In genomic region chr6:5302220-5302946, GRCh38 we compare ENCODE assay signal across 1 cellular context.
A peak's percentile ranks its signal among the peaks of the same experiment; 100 is the strongest.
TF ChIP-seq lines count a peak whose summit lies in the region.

No MANE protein-coding gene starts in this region.

TF ChIP-seq in K562, 482 proteins besides CTCF, POLR2A, EP300 and RAD21 (continued from another document and continues in another):
- TF ChIP-seq RERE (CRISPR knock-in tag; IDR thresholded peaks at IDR 0.05; ENCODE audit: borderline replicate concordance), result no peak
- TF ChIP-seq JUNB (CRISPR knock-in tag; conservative IDR thresholded peaks at IDR 0.05), result no peak
- TF ChIP-seq KLF16 (IDR thresholded peaks at IDR 0.05), result no peak
- no peak for TF ChIP-seq PCBP2 (IDR thresholded peaks at IDR 0.05; ENCODE audit: low read depth, low read length, poor library complexity, severe bottlenecking)
- no peak for TF ChIP-seq NR2C1 (IDR thresholded peaks at IDR 0.05)
- TF ChIP-seq NR2C1 (tag; IDR thresholded peaks at IDR 0.05), result peak; percentile 61
- no peak for TF ChIP-seq TSC22D4 (tag; IDR thresholded peaks at IDR 0.05)
- TF ChIP-seq MITF (IDR thresholded peaks at IDR 0.05), result no peak
- 0 out of 2 replicates have a peak, but pooled peaks have one; percentile 34 for TF ChIP-seq ATF4 (CRISPR knock-in tag; IDR thresholded peaks at IDR 0.05)
- no peak for TF ChIP-seq SRSF3 (IDR thresholded peaks at IDR 0.05; ENCODE audit: insufficient read depth, low read length)
- TF ChIP-seq CREB3 (tag; conservative IDR thresholded peaks at IDR 0.05; ENCODE audit: low read depth), result peak; percentile 78
- TF ChIP-seq ZNF668 (CRISPR knock-in tag; IDR thresholded peaks at IDR 0.05), result no peak
- no peak for TF ChIP-seq ZNF253 (CRISPR knock-in tag; conservative IDR thresholded peaks at IDR 0.05)
- peak; percentile 54 for TF ChIP-seq GATA2 (CRISPR knock-in tag; IDR thresholded peaks at IDR 0.05)
- TF ChIP-seq IFI16 (CRISPR knock-in tag; IDR thresholded peaks at IDR 0.05), result no peak
- TF ChIP-seq HCFC1 (IDR thresholded peaks at IDR 0.05; ENCODE audit: low read depth, low read length), result no peak
- TF ChIP-seq KDM4B (IDR thresholded peaks at IDR 0.05; ENCODE audit: borderline replicate concordance in 2 of 2, low read depth in 1 of 2), result no peak
- TF ChIP-seq ZNF23 (CRISPR knock-in tag; IDR thresholded peaks at IDR 0.05), result no peak
- no peak for TF ChIP-seq TAF1 (IDR thresholded peaks at IDR 0.05; ENCODE audit: control insufficient read depth, extremely low read depth, insufficient read depth, low read length, severe bottlenecking)
- TF ChIP-seq KLF13 (tag; IDR thresholded peaks at IDR 0.05; ENCODE audit: borderline replicate concordance, low read depth), result no peak; the same call in 1 of the 2 replicates
- no peak for TF ChIP-seq BMI1 (IDR thresholded peaks at IDR 0.05; ENCODE audit: low read length)
- TF ChIP-seq ARID3B (CRISPR knock-in tag; IDR thresholded peaks at IDR 0.05; ENCODE audit: borderline replicate concordance), result no peak
- TF ChIP-seq HDAC1 (IDR thresholded peaks at IDR 0.05), result peak in 1 of 2 experiments; percentile 67; a peak in 1 of 4 replicates
- TF ChIP-seq CREBBP (IDR thresholded peaks at IDR 0.05; ENCODE audit: low read depth, low read length), result no peak
- no peak for TF ChIP-seq SP1 (CRISPR knock-in tag; IDR thresholded peaks at IDR 0.05)
- TF ChIP-seq, protein P1, sequence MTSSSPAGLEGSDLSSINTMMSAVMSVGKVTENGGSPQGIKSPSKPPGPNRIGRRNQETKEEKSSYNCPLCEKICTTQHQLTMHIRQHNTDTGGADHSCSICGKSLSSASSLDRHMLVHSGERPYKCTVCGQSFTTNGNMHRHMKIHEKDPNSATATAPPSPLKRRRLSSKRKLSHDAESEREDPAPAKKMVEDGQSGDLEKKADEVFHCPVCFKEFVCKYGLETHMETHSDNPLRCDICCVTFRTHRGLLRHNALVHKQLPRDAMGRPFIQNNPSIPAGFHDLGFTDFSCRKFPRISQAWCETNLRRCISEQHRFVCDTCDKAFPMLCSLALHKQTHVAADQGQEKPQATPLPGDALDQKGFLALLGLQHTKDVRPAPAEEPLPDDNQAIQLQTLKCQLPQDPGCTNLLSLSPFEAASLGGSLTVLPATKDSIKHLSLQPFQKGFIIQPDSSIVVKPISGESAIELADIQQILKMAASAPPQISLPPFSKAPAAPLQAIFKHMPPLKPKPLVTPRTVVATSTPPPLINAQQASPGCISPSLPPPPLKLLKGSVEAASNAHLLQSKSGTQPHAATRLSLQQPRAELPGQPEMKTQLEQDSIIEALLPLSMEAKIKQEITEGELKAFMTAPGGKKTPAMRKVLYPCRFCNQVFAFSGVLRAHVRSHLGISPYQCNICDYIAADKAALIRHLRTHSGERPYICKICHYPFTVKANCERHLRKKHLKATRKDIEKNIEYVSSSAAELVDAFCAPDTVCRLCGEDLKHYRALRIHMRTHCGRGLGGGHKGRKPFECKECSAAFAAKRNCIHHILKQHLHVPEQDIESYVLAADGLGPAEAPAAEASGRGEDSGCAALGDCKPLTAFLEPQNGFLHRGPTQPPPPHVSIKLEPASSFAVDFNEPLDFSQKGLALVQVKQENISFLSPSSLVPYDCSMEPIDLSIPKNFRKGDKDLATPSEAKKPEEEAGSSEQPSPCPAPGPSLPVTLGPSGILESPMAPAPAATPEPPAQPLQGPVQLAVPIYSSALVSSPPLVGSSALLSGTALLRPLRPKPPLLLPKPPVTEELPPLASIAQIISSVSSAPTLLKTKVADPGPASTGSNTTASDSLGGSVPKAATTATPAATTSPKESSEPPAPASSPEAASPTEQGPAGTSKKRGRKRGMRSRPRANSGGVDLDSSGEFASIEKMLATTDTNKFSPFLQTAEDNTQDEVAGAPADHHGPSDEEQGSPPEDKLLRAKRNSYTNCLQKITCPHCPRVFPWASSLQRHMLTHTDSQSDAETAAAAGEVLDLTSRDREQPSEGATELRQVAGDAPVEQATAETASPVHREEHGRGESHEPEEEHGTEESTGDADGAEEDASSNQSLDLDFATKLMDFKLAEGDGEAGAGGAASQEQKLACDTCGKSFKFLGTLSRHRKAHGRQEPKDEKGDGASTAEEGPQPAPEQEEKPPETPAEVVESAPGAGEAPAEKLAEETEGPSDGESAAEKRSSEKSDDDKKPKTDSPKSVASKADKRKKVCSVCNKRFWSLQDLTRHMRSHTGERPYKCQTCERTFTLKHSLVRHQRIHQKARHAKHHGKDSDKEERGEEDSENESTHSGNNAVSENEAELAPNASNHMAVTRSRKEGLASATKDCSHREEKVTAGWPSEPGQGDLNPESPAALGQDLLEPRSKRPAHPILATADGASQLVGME (CRISPR knock-in tag; IDR thresholded peaks at IDR 0.05), result no peak
- no peak for TF ChIP-seq CHCHD3 (CRISPR knock-in tag; IDR thresholded peaks at IDR 0.05)
- TF ChIP-seq TEAD1 (CRISPR knock-in tag; IDR thresholded peaks at IDR 0.05), result peak in 1 of 2 experiments; percentile 66; a peak in 1 of 4 replicates
- TF ChIP-seq ZNF76 (CRISPR knock-in tag; IDR thresholded peaks at IDR 0.05; ENCODE audit: borderline replicate concordance), result no peak
- no peak for TF ChIP-seq ZNF431 (CRISPR knock-in tag; IDR thresholded peaks at IDR 0.05)
- 0 out of 2 replicates have a peak, but pooled peaks have one; percentile 8 for TF ChIP-seq NKRF (IDR thresholded peaks at IDR 0.05; ENCODE audit: borderline replicate concordance)
- no peak for TF ChIP-seq ZNF507 (tag; conservative IDR thresholded peaks at IDR 0.05)
- no peak for TF ChIP-seq CBX1 (IDR thresholded peaks at IDR 0.05; ENCODE audit: low read depth)
- TF ChIP-seq SLC30A9 (CRISPR knock-in tag; IDR thresholded peaks at IDR 0.05), result no peak
- no peak for TF ChIP-seq PHB2 (IDR thresholded peaks at IDR 0.05; ENCODE audit: low read depth)
- TF ChIP-seq, protein P2, sequence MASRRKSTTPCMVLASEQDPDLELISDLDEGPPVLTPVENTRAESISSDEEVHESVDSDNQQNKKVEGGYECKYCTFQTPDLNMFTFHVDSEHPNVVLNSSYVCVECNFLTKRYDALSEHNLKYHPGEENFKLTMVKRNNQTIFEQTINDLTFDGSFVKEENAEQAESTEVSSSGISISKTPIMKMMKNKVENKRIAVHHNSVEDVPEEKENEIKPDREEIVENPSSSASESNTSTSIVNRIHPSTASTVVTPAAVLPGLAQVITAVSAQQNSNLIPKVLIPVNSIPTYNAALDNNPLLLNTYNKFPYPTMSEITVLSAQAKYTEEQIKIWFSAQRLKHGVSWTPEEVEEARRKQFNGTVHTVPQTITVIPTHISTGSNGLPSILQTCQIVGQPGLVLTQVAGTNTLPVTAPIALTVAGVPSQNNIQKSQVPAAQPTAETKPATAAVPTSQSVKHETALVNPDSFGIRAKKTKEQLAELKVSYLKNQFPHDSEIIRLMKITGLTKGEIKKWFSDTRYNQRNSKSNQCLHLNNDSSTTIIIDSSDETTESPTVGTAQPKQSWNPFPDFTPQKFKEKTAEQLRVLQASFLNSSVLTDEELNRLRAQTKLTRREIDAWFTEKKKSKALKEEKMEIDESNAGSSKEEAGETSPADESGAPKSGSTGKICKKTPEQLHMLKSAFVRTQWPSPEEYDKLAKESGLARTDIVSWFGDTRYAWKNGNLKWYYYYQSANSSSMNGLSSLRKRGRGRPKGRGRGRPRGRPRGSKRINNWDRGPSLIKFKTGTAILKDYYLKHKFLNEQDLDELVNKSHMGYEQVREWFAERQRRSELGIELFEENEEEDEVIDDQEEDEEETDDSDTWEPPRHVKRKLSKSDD (conservative IDR thresholded peaks at IDR 0.05; ENCODE audit: low read length), result no peak
- TF ChIP-seq NFXL1 (CRISPR knock-in tag; IDR thresholded peaks at IDR 0.05), result no peak
- no peak for TF ChIP-seq POLR2AphosphoS5 (IDR thresholded peaks at IDR 0.05; ENCODE audit: control insufficient read depth, insufficient read depth, low read depth, low read length)
- TF ChIP-seq PRPF4 (IDR thresholded peaks at IDR 0.05; ENCODE audit: insufficient read depth, low read depth, low read length, poor library complexity, severe bottlenecking), result no peak
- TF ChIP-seq SPI1 (IDR thresholded peaks at IDR 0.05; ENCODE audit: borderline replicate concordance, low read depth, low read length), result no peak
- TF ChIP-seq, protein P3, sequence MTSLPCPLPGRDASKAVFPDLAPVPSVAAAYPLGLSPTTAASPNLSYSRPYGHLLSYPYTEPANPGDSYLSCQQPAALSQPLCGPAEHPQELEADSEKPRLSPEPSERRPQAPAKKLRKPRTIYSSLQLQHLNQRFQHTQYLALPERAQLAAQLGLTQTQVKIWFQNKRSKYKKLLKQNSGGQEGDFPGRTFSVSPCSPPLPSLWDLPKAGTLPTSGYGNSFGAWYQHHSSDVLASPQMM (CRISPR knock-in tag; IDR thresholded peaks at IDR 0.05), result no peak
- 0 out of 2 replicates have a peak, but pooled peaks have one; percentile 66 for TF ChIP-seq PYGO2 (tag; IDR thresholded peaks at IDR 0.05)
